In genomic region chr2:207188601-207189000, GRCh38 we compare ENCODE assay signal across 15 cellular contexts. TPM values are rescaled to one million over a fixed set of nuclear protein-coding genes. Genes with fewer than 3 reads are reported as not detected.
DNase-seq lines count a peak whose midpoint lies in the region; ATAC-seq, FAIRE-seq and TF ChIP-seq lines count a peak whose summit lies in the region.
"Had no signal": no experiment of that assay in that cellular context is flagged by ENCODE, and none has a peak within 500 bp of the region (broad histone marks: within the 10 kb centered on the region; RNA-seq: fewer than 3 reads in every experiment).

No MANE protein-coding gene starts in this region.

- H3K9me3 ChIP-seq in pancreas, result no peaks in the 10 kb centered on the region
- no peaks in the 10 kb centered on the region for H3K9me3 ChIP-seq in Peyer's patch

- TF ChIP-seq CTCF in pancreas (IDR thresholded peaks at IDR 0.05), result no peak
- TF ChIP-seq CTCF in WTC11 (IDR thresholded peaks at IDR 0.05), result no peak
- no peak for TF ChIP-seq CTCF in Peyer's patch (IDR thresholded peaks at IDR 0.05)

- DNase-seq in NCI-H1417 (lab: John Stamatoyannopoulos, UW) (peak in 2 of 3 experiments; percentile 34 to 79), NCI-H1417 treated with DMSO at 0.1 percent for 48 hours (lab: John Stamatoyannopoulos, UW) (no peak), NCI-H748 (lab: John Stamatoyannopoulos, UW; ENCODE audit: unreplicated experiment) (peak; percentile 80), dedifferentiated amniotic fluid mesenchymal stem cell (ENCODE audit: extremely low spot score) (peak; percentile 67), pancreas (no peak), WTC11 (ENCODE audit: low spot score) (no peak), Peyer's patch (no peak), retina (no peak)
- DNase-seq: ACHN; activated CD4-positive, alpha-beta T cell treated with anti-CD3 and anti-CD28 coated beads, Interleukin-2, amount 50 U/mL, for 4 hours; midbrain; NCI-H187 treated with DMSO at 0.1 percent for 48 hours had no signal

- no peak for FAIRE-seq in pancreas (lab: Jason Lieb, UNC)

- H3K36me3 Mint-ChIP-seq in WTC11, result no peaks in the 10 kb centered on the region

- WGBS in pancreas, 2 donors, result 13 to 17% methylated on average over 1 of the region's 1 CpG

- CTCF ChIA-PET in WTC11 (lab: Charles Lee), result no interaction called here

- H3K4me3 ChIP-seq in pancreas, result no peak overlapping the region
- no peak overlapping the region for H3K4me3 ChIP-seq in Peyer's patch
- H3K4me3 ChIP-seq: cardiac muscle cell, PC-9 had no signal

- H3K27me3 ChIP-seq in pancreas, result no peaks in the 10 kb centered on the region
- no peaks in the 10 kb centered on the region for H3K27me3 ChIP-seq in Peyer's patch
- H3K27me3 ChIP-seq: cardiac muscle cell had no signal

- no peaks in the 10 kb centered on the region for H3K27me3 Mint-ChIP-seq in WTC11 (ENCODE audit: low read depth)

- H3K4me1 ChIP-seq in pancreas, result peaks cover 0 to 8% (median 4%) of the 10 kb centered on the region in 3 donors
- no peaks in the 10 kb centered on the region for H3K4me1 ChIP-seq in Peyer's patch

- ATAC-seq in pancreas (peak; percentile 79 to 96 (median 93)), WTC11 (no peak)

- no peak overlapping the region for H3K4me3 Mint-ChIP-seq in WTC11

- no peaks in the 10 kb centered on the region for H3K36me3 ChIP-seq in pancreas
- H3K36me3 ChIP-seq in Peyer's patch, result no peaks in the 10 kb centered on the region
- H3K36me3 ChIP-seq: cardiac muscle cell had no signal

- peaks cover 15% of the 10 kb centered on the region for H3K4me1 Mint-ChIP-seq in WTC11

- H3K27ac ChIP-seq in pancreas, result peak overlapping the region in 1 of 4 donors; percentile 20
- no peak overlapping the region for H3K27ac ChIP-seq in Peyer's patch
- H3K27ac ChIP-seq: cardiac muscle cell, PC-9 had no signal

- H3K27ac Mint-ChIP-seq in WTC11, result no peak overlapping the region
- H3K27ac Mint-ChIP-seq: activated T-helper 2 cell treated with anti-CD3 and anti-CD28 coated beads, Interferon-gamma antibody, Interleukin-2, Interleukin-4, amounts not matched to agents 10 μg/mL and 5 μg/mL and 100 μg/mL, durations not matched to agents 14 hours and 24 hours and 36 hours had no signal

- TF ChIP-seq POLR2A in Peyer's patch (IDR thresholded peaks at IDR 0.05), result no peak

- intact Hi-C loops in pancreas (cut with DNase I), result no loop called here

- peaks cover 22% of the 10 kb centered on the region for H3K9me3 Mint-ChIP-seq in WTC11

- POLR2A ChIA-PET in WTC11 (lab: Charles Lee), result no interaction called here

TF ChIP-seq in WTC11, 78 proteins besides CTCF, POLR2A, EP300 and RAD21:
- TF ChIP-seq PRDM15 (CRISPR knock-in tag; IDR thresholded peaks at IDR 0.05) (no peak), PRRX2 (CRISPR knock-in tag; IDR thresholded peaks at IDR 0.05) (no peak), TCF7 (CRISPR knock-in tag; IDR thresholded peaks at IDR 0.05; ENCODE audit: low read depth) (no peak), FOXJ3 (CRISPR knock-in tag; IDR thresholded peaks at IDR 0.05; ENCODE audit: borderline replicate concordance) (no peak), RORB (CRISPR knock-in tag; IDR thresholded peaks at IDR 0.05) (no peak)

RNA-seq across cellular contexts. Expression of gene KLF7, which starts 22.9 kb away (rescaled TPM):
- total RNA-seq in pancreas, result 10 to 100 TPM in 1 of 6 donors, 1 to 10 TPM in 5; 2.4 to 15.0 (median 6.8) TPM
- 1 to 10 TPM; 2.5 to 3.1 TPM for polyA plus RNA-seq in pancreas
- 11.9 to 25.4 TPM (median 16.3 TPM) in 3 replicates for total RNA-seq in WTC11 (2021)
- total RNA-seq in Peyer's patch, result 10 to 100 TPM; 22.5 to 63.5 (median 37.1) TPM

Comparison
In these comparisons a context has a peak if more than half of its experiments do, and no peak if none do; other contexts are left out.
1. DNase-seq: peak in NCI-H1417 (2 of 3), NCI-H748 (single experiment) and dedifferentiated amniotic fluid mesenchymal stem cell (single experiment); none in NCI-H1417 treated with DMSO at 0.1 percent for 48 hours (single experiment), pancreas (0 of 6), WTC11 (single experiment), Peyer's patch (0 of 3) and retina (single experiment).